In genomic region chr19:54631938-54632337, GRCh38 we compare ENCODE assay signal across 13 cellular contexts. TPM values are rescaled to one million over a fixed set of nuclear protein-coding genes. Genes with fewer than 3 reads are reported as not detected.
"Had no signal": no experiment of that assay in that cellular context is flagged by ENCODE, and none has a peak within 500 bp of the region (broad histone marks: within the 10 kb centered on the region; RNA-seq: fewer than 3 reads in every experiment).

No MANE protein-coding gene starts in this region.

RNA-seq across cellular contexts. Expression of gene LILRB1, which starts 1.7 kb away (rescaled TPM):
- total RNA-seq: activated CD4-positive, alpha-beta memory T cell treated with anti-CD3 and anti-CD28 coated beads for 36 hours; activated T-helper 1 cell treated with anti-CD3 and anti-CD28 coated beads, Interleukin-12 subunit alpha, Interleukin-12 subunit beta, Interleukin-2, Interleukin-4 antibody, amounts not matched to agents 30 ng/mL and 10 ng/mL and 1 ng/mL, durations not matched to agents 14 hours and 24 hours and 36 hours; astrocyte had no signal

RNA-seq across cellular contexts. Expression of gene LILRB4, which starts 30.8 kb away (rescaled TPM):
- total RNA-seq: activated CD4-positive, alpha-beta memory T cell treated with anti-CD3 and anti-CD28 coated beads for 36 hours; activated CD4-positive, alpha-beta T cell treated with anti-CD3 and anti-CD28 coated beads, Interleukin-2, amount 10 ng/mL, durations not matched to agents 24 days and 14 days; activated CD8-positive, alpha-beta memory T cell treated with anti-CD3 and anti-CD28 coated beads for 36 hours; activated CD8-positive, alpha-beta T cell treated with anti-CD3 and anti-CD28 coated beads for 36 hours; activated naive CD4-positive, alpha-beta T cell treated with anti-CD3 and anti-CD28 coated beads for 36 hours; activated naive CD4-positive, alpha-beta T cell treated with anti-CD3 and anti-CD28 coated beads, Interleukin-2, amount 50 U/mL, for 72 hours; activated naive CD8-positive, alpha-beta T cell treated with anti-CD3 and anti-CD28 coated beads for 36 hours; activated T-cell treated with anti-CD3 and anti-CD28 coated beads, Interleukin-2, amount 50 U/mL, for 72 hours; activated T-helper 1 cell treated with anti-CD3 and anti-CD28 coated beads, Interleukin-12 subunit alpha, Interleukin-12 subunit beta, Interleukin-2, Interleukin-4 antibody, amounts not matched to agents 30 ng/mL and 10 ng/mL and 1 ng/mL, durations not matched to agents 14 hours and 24 hours and 36 hours; activated T-helper 17 cell treated with anti-CD3 and anti-CD28 coated beads, Interleukin-2, amount 50 U/mL, for 72 hours; astrocyte had no signal

RNA-seq across cellular contexts. Expression of gene LILRA1, which starts 38.5 kb away (rescaled TPM):
- total RNA-seq: activated CD4-positive, alpha-beta memory T cell treated with anti-CD3 and anti-CD28 coated beads for 36 hours; activated CD4-positive, alpha-beta T cell treated with anti-CD3 and anti-CD28 coated beads, Interleukin-2, amount 10 ng/mL, durations not matched to agents 24 days and 14 days; activated CD8-positive, alpha-beta memory T cell treated with anti-CD3 and anti-CD28 coated beads for 36 hours; activated CD8-positive, alpha-beta T cell treated with anti-CD3 and anti-CD28 coated beads for 36 hours; activated naive CD4-positive, alpha-beta T cell treated with anti-CD3 and anti-CD28 coated beads for 36 hours; activated naive CD4-positive, alpha-beta T cell treated with anti-CD3 and anti-CD28 coated beads, Interleukin-2, amount 50 U/mL, for 72 hours; activated naive CD8-positive, alpha-beta T cell treated with anti-CD3 and anti-CD28 coated beads for 36 hours; activated T-cell treated with anti-CD3 and anti-CD28 coated beads, Interleukin-2, amount 50 U/mL, for 4 hours; activated T-cell treated with anti-CD3 and anti-CD28 coated beads, Interleukin-2, amount 50 U/mL, for 72 hours; activated T-helper 1 cell treated with anti-CD3 and anti-CD28 coated beads, Interleukin-12 subunit alpha, Interleukin-12 subunit beta, Interleukin-2, Interleukin-4 antibody, amounts not matched to agents 30 ng/mL and 10 ng/mL and 1 ng/mL, durations not matched to agents 14 hours and 24 hours and 36 hours; activated T-helper 17 cell treated with anti-CD3 and anti-CD28 coated beads, Interleukin-2, amount 50 U/mL, for 72 hours; astrocyte had no signal

RNA-seq across cellular contexts. Expression of gene LILRA2, which starts 58.3 kb away (rescaled TPM):
- total RNA-seq: activated B cell treated with CpG ODN at 0.5 μM for 24 hours; activated CD4-positive, alpha-beta memory T cell treated with anti-CD3 and anti-CD28 coated beads for 36 hours; activated CD4-positive, alpha-beta T cell treated with anti-CD3 and anti-CD28 coated beads, Interleukin-2, amount 10 ng/mL, durations not matched to agents 24 days and 14 days; activated CD8-positive, alpha-beta memory T cell treated with anti-CD3 and anti-CD28 coated beads for 36 hours; activated CD8-positive, alpha-beta T cell treated with anti-CD3 and anti-CD28 coated beads for 36 hours; activated naive CD4-positive, alpha-beta T cell treated with anti-CD3 and anti-CD28 coated beads for 36 hours; activated naive CD4-positive, alpha-beta T cell treated with anti-CD3 and anti-CD28 coated beads, Interleukin-2, amount 50 U/mL, for 72 hours; activated naive CD8-positive, alpha-beta T cell treated with anti-CD3 and anti-CD28 coated beads for 36 hours; activated T-cell treated with anti-CD3 and anti-CD28 coated beads, Interleukin-2, amount 50 U/mL, for 4 hours; activated T-cell treated with anti-CD3 and anti-CD28 coated beads, Interleukin-2, amount 50 U/mL, for 72 hours; activated T-helper 1 cell treated with anti-CD3 and anti-CD28 coated beads, Interleukin-12 subunit alpha, Interleukin-12 subunit beta, Interleukin-2, Interleukin-4 antibody, amounts not matched to agents 30 ng/mL and 10 ng/mL and 1 ng/mL, durations not matched to agents 14 hours and 24 hours and 36 hours; activated T-helper 17 cell treated with anti-CD3 and anti-CD28 coated beads, Interleukin-2, amount 50 U/mL, for 72 hours; astrocyte had no signal
